Comparison of ENCODE assay signal across 19 cellular contexts in the genomic region with DNA sequence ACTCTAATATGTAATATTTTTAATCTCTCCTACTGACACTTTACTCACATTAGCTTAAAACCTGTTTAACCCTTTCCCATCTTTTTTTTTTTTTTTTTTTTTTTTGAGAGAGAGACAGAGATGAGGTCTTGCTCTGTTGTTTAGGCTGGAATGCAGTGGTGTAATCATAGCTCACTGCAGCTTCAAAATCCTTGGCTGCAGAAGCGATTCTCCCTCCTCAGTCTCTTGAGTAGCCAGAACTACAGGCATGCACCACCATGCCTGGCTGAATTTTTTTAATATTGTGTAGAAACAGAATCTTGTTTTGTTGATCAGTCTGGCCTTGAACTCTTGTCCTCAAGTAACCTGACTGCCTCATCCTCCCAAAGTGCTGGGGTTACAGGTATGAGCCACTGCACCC. TPM values are rescaled to one million over a fixed set of nuclear protein-coding genes. Genes with fewer than 3 reads are reported as not detected.
"Had no signal": no experiment of that assay in that cellular context is flagged by ENCODE, and none has a peak within 500 bp of the region (broad histone marks: within the 10 kb centered on the region; RNA-seq: fewer than 3 reads in every experiment).

No MANE protein-coding gene starts in this region.

- H3K4me3 ChIP-seq: adrenal gland, coronary artery, esophagus squamous epithelium, ovary, SK-N-MC, tibial artery, uterus had no signal

- H3K27ac Mint-ChIP-seq: activated CD4-positive, alpha-beta memory T cell treated with anti-CD3 and anti-CD28 coated beads for 36 hours; activated CD8-positive, alpha-beta memory T cell treated with anti-CD3 and anti-CD28 coated beads, Interleukin-2, amount 10 ng/mL, durations not matched to agents 7 days and 5 days; stimulated activated naive B cell treated with anti-CD40 and anti-IgM and Interleukin-4, amounts not matched to agents 10 μg/mL and 1 μg/mL and 100 μg/mL, for 72 hours had no signal

- H3K9me3 ChIP-seq: adrenal gland, ovary, uterus had no signal

- H3K4me1 ChIP-seq: esophagus squamous epithelium had no signal

- H3K27me3 ChIP-seq: adrenal gland, ovary, uterus had no signal

- ATAC-seq: activated CD8-positive, alpha-beta memory T cell treated with anti-CD3 and anti-CD28 coated beads, Interleukin-2, amount 10 ng/mL, durations not matched to agents 7 days and 5 days; stimulated activated naive B cell treated with anti-CD40 and anti-IgM and Interleukin-4, amounts not matched to agents 10 μg/mL and 1 μg/mL and 100 μg/mL, for 72 hours had no signal

- H3K36me3 Mint-ChIP-seq: activated CD4-positive, alpha-beta memory T cell treated with anti-CD3 and anti-CD28 coated beads for 36 hours; activated CD8-positive, alpha-beta memory T cell treated with anti-CD3 and anti-CD28 coated beads, Interleukin-2, amount 10 ng/mL, durations not matched to agents 7 days and 5 days; stimulated activated naive B cell treated with anti-CD40 and anti-IgM and Interleukin-4, amounts not matched to agents 10 μg/mL and 1 μg/mL and 100 μg/mL, for 72 hours had no signal

- DNase-seq: activated CD4-positive, alpha-beta memory T cell treated with anti-CD3 and anti-CD28 coated beads for 36 hours; activated CD8-positive, alpha-beta memory T cell treated with anti-CD3 and anti-CD28 coated beads, Interleukin-2, amount 10 ng/mL, durations not matched to agents 7 days and 5 days; activated naive CD4-positive, alpha-beta T cell treated with anti-CD3 and anti-CD28 coated beads, Interleukin-2, amount 50 U/mL, for 16 hours; activated T-cell treated with anti-CD3 and anti-CD28 coated beads, Interleukin-2, amount 50 U/mL, for 1 hour; central memory CD4-positive, alpha-beta T cell; effector CD4-positive, alpha-beta T cell; esophagus squamous epithelium; kidney glomerular epithelial cell; stimulated activated CD4-positive, alpha-beta T cell treated with anti-CD3 and anti-CD28 coated beads, Interleukin-4, amount 100 ng/mL, for 1 hour; stimulated activated naive B cell treated with anti-CD40 and anti-IgM and Interleukin-4, amounts not matched to agents 10 μg/mL and 1 μg/mL and 100 μg/mL, for 72 hours; T1000; tibial artery had no signal

- H3K27ac ChIP-seq: adrenal gland, coronary artery, esophagus squamous epithelium, ovary, SK-N-MC, tibial artery, WERI-Rb-1 had no signal

- H3K4me1 Mint-ChIP-seq: activated CD8-positive, alpha-beta memory T cell treated with anti-CD3 and anti-CD28 coated beads, Interleukin-2, amount 10 ng/mL, durations not matched to agents 7 days and 5 days; stimulated activated naive B cell treated with anti-CD40 and anti-IgM and Interleukin-4, amounts not matched to agents 10 μg/mL and 1 μg/mL and 100 μg/mL, for 72 hours had no signal

- H3K4me3 Mint-ChIP-seq: activated CD4-positive, alpha-beta memory T cell treated with anti-CD3 and anti-CD28 coated beads for 36 hours; activated CD8-positive, alpha-beta memory T cell treated with anti-CD3 and anti-CD28 coated beads, Interleukin-2, amount 10 ng/mL, durations not matched to agents 7 days and 5 days; stimulated activated naive B cell treated with anti-CD40 and anti-IgM and Interleukin-4, amounts not matched to agents 10 μg/mL and 1 μg/mL and 100 μg/mL, for 72 hours had no signal

- H3K36me3 ChIP-seq: adrenal gland, esophagus squamous epithelium, ovary, tibial artery, uterus, WERI-Rb-1 had no signal

RNA-seq across cellular contexts. Expression of a gene that starts 37.3 kb away (rescaled TPM):
- total RNA-seq: activated CD4-positive, alpha-beta memory T cell treated with anti-CD3 and anti-CD28 coated beads for 36 hours; activated CD8-positive, alpha-beta memory T cell treated with anti-CD3 and anti-CD28 coated beads, Interleukin-2, amount 10 ng/mL, durations not matched to agents 7 days and 5 days; endothelial cell of umbilical vein had no signal
